Comparison of ENCODE assay signal across 19 cellular contexts in genomic region chr11:67311051-67311555, GRCh38. TPM values are rescaled to one million over a fixed set of nuclear protein-coding genes. Genes with fewer than 3 reads are reported as not detected.
DNase-seq lines count a peak whose midpoint lies in the region; ATAC-seq and TF ChIP-seq lines count a peak whose summit lies in the region.
"Had no signal": no experiment of that assay in that cellular context is flagged by ENCODE, and none has a peak within 500 bp of the region (broad histone marks: within the 10 kb centered on the region; RNA-seq: fewer than 3 reads in every experiment).

No MANE protein-coding gene starts in this region.

- intact Hi-C loops in Right ventricle myocardium inferior (cut with DNase I) (no loop called here), Right ventricle myocardium superior (cut with DNase I) (no loop called here), posterior vena cava (cut with DNase I) (no loop called here)

- no peak overlapping the region for H3K4me3 ChIP-seq in coronary artery
- H3K4me3 ChIP-seq: hepatocyte had no signal

- DNase-seq in Right ventricle myocardium inferior (ENCODE audit: missing footprints), result peak; percentile 37
- DNase-seq in Right ventricle myocardium superior, result no peak
- DNase-seq in coronary artery (ENCODE audit: low spot score), result peak; percentile 69
- DNase-seq in posterior vena cava (ENCODE audit: low spot score), result peak; percentile 76
- no peak for DNase-seq in COLO668 (lab: John Stamatoyannopoulos, UW; ENCODE audit: unreplicated experiment)
- DNase-seq: activated T-cell treated with anti-CD3 and anti-CD28 coated beads, Interleukin-2, amount 50 U/mL, for 4 hours; DND-41; foreskin fibroblast; HCEC 1CT; KG1; kidney; NCI-H1930; NCI-H345; NK-92 treated with Interleukin-12 subunit alpha and Interleukin-12 subunit beta, amount 100 ng/mL, for 24 hours; stimulated activated CD4-positive, alpha-beta T cell treated with anti-CD3 and anti-CD28 coated beads, Interleukin-4, amount 100 ng/mL, for 24 hours had no signal

- no peak for ATAC-seq in Right ventricle myocardium inferior
- ATAC-seq in Right ventricle myocardium superior (ENCODE audit: poor library complexity), result no peak
- ATAC-seq in HG03108 (IDR thresholded peaks at IDR 0.05; ENCODE audit: unreplicated experiment), result no peak
- no peak for ATAC-seq in HG03280 (IDR thresholded peaks at IDR 0.05; ENCODE audit: unreplicated experiment)
- no peak for ATAC-seq in HG03520 (IDR thresholded peaks at IDR 0.05; ENCODE audit: unreplicated experiment)

- TF ChIP-seq CTCF in coronary artery (IDR thresholded peaks at IDR 0.05), result no peak

- H3K27ac ChIP-seq in coronary artery, result no peak overlapping the region

RNA-seq across cellular contexts. Expression of gene SSH3, which starts 7.8 kb away (rescaled TPM):
- total RNA-seq in Right ventricle myocardium inferior, result 15.8 TPM
- total RNA-seq in Right ventricle myocardium superior, result 12.1 TPM
- 10 to 100 TPM; 23.5 to 26.2 TPM for total RNA-seq in posterior vena cava

RNA-seq across cellular contexts. Expression of gene ANKRD13D, which starts 22.0 kb away (rescaled TPM):
- total RNA-seq in Right ventricle myocardium inferior, result 15.2 TPM
- total RNA-seq in Right ventricle myocardium superior, result 11.6 TPM
- total RNA-seq in posterior vena cava, result 10 to 100 TPM; 40.7 to 42.8 TPM

RNA-seq across cellular contexts. Expression of gene POLD4, which starts 42.2 kb away (rescaled TPM):
- total RNA-seq in Right ventricle myocardium inferior, result 49.7 TPM
- 39.9 TPM for total RNA-seq in Right ventricle myocardium superior
- 10 to 100 TPM; 56.1 to 60.9 TPM for total RNA-seq in posterior vena cava

RNA-seq across cellular contexts. Expression of gene GRK2, which starts 44.8 kb away (rescaled TPM):
- total RNA-seq in Right ventricle myocardium inferior, result 54.1 TPM
- total RNA-seq in Right ventricle myocardium superior, result 53.4 TPM
- total RNA-seq in posterior vena cava, result 10 to 100 TPM; 50.4 to 58.2 TPM

Comparison
In these comparisons a context has a peak if more than half of its experiments do, and no peak if none do; other contexts are left out.
1. DNase-seq: peak in Right ventricle myocardium inferior (single experiment), coronary artery (single experiment) and posterior vena cava (single experiment); none in Right ventricle myocardium superior (single experiment) and COLO668 (single experiment).